24 cellular contexts compared by ENCODE assay signal in the genomic region with DNA sequence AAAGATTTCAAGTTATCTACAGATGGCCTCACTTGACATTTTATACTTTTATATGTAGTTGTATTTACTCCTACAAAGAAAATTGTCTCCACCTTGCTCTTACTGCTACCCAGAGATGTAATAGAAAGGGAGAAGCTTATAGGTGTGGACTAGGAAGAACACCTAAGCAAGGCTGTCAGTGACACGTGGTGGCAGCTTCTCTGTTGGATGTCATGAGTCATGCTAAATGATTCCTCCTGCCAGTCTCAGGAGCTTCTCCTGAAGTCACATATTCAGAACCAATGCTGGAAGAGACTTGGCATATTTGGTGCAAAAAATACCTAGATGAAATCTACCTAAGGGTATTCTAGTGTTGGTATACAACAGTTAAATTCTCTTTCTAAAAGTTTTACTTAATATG.
DNase-seq lines count a peak whose midpoint lies in the region; ATAC-seq, FAIRE-seq and TF ChIP-seq lines count a peak whose summit lies in the region.
"Had no signal": no experiment of that assay in that cellular context is flagged by ENCODE, and none has a peak within 500 bp of the region (broad histone marks: within the 10 kb centered on the region; RNA-seq: fewer than 3 reads in every experiment).

No MANE protein-coding gene starts in this region.

- H3K27ac Mint-ChIP-seq in effector memory CD8-positive, alpha-beta T cell, result no peak overlapping the region
- H3K27ac Mint-ChIP-seq: B cell; CD4-positive, CD25-positive, alpha-beta regulatory T cell; CD8-positive, alpha-beta T cell; GM23338; H9 had no signal

- no peak overlapping the region for H3K9ac ChIP-seq in kidney (ENCODE audit: low read length in 2 of 2)
- H3K9ac ChIP-seq: BLaER1 had no signal

- no peaks in the 10 kb centered on the region for H3K27me3 Mint-ChIP-seq in effector memory CD8-positive, alpha-beta T cell
- H3K27me3 Mint-ChIP-seq: B cell; CD4-positive, CD25-positive, alpha-beta regulatory T cell had no signal

- no peaks in the 10 kb centered on the region for H3K36me3 Mint-ChIP-seq in effector memory CD8-positive, alpha-beta T cell (ENCODE audit: insufficient read depth)
- H3K36me3 Mint-ChIP-seq: CD4-positive, CD25-positive, alpha-beta regulatory T cell; CD8-positive, alpha-beta T cell had no signal

- no peaks in the 10 kb centered on the region for H3K9me3 ChIP-seq in kidney (ENCODE audit: control insufficient read depth in 1 of 2, low read length in 2 of 2)
- H3K9me3 ChIP-seq: BLaER1, Caco-2 had no signal

- intact Hi-C loops in kidney (cut with DNase I), result no loop called here

- no peaks in the 10 kb centered on the region for H3K4me1 Mint-ChIP-seq in effector memory CD8-positive, alpha-beta T cell (ENCODE audit: low read depth in 2 of 2)
- H3K4me1 Mint-ChIP-seq: B cell; CD4-positive, CD25-positive, alpha-beta regulatory T cell; GM23338; H9 had no signal

- TF ChIP-seq CTCF in epithelial cell of esophagus (IDR thresholded peaks at IDR 0.05; ENCODE audit: insufficient read depth, low read depth, low read length, missing control alignments) (no peak), kidney (IDR thresholded peaks at IDR 0.05; ENCODE audit: borderline replicate concordance, extremely low read depth, insufficient read depth) (no peak)

- peaks cover under 1 to 3% of the 10 kb centered on the region in 2 donors for H3K9me3 Mint-ChIP-seq in effector memory CD8-positive, alpha-beta T cell

- H3K4me3 ChIP-seq in epithelial cell of esophagus (ENCODE audit: low read length) (no peak overlapping the region), kidney (ENCODE audit: low read length in 2 of 2) (no peak overlapping the region)
- H3K4me3 ChIP-seq: BLaER1, GM23338 had no signal

- no peak for FAIRE-seq in urothelium cell line (lab: Jason Lieb, UNC)
- no peak for FAIRE-seq in kidney (lab: Jason Lieb, UNC)
- FAIRE-seq: A204.1, GM12891, GM18507 had no signal

- no peak overlapping the region for H3K4me3 Mint-ChIP-seq in effector memory CD8-positive, alpha-beta T cell
- H3K4me3 Mint-ChIP-seq: B cell; CD4-positive, CD25-positive, alpha-beta regulatory T cell; CD8-positive, alpha-beta T cell; GM23338; H9 had no signal

- no peaks in the 10 kb centered on the region for H3K36me3 ChIP-seq in kidney (ENCODE audit: control insufficient read depth in 1 of 2, insufficient read depth in 2 of 2, low read length in 2 of 2)
- H3K36me3 ChIP-seq: BLaER1 had no signal

- ATAC-seq in effector memory CD8-positive, alpha-beta T cell (replicated peaks), result no peak
- ATAC-seq: CD8-positive, alpha-beta T cell; GM23338; HCT116 had no signal

- DNase-seq in DMS53 (lab: John Stamatoyannopoulos, UW) (peak; percentile 4), DMS53 treated with DMSO at 0.1 percent for 48 hours (lab: John Stamatoyannopoulos, UW; ENCODE audit: unreplicated experiment) (no peak), epithelial cell of esophagus (ENCODE audit: low read depth) (peak; percentile 17), islet precursor cell (peak; percentile 45), urothelium cell line (ENCODE audit: low spot score) (peak; percentile 4), epidermal melanocyte (ENCODE audit: insufficient read length, low spot score) (no peak), kidney (no peak)
- no peak for DNase-seq in effector memory CD8-positive, alpha-beta T cell
- DNase-seq: Caco-2; CD4-positive, CD25-positive, alpha-beta regulatory T cell; CD8-positive, alpha-beta T cell; DMS153; DMS79 treated with DMSO at 0.1 percent for 48 hours; GF-D8; H9 had no signal

- no peaks in the 10 kb centered on the region for H3K4me1 ChIP-seq in kidney (ENCODE audit: control insufficient read depth in 1 of 2, insufficient read depth in 1 of 2, low read depth in 1 of 2, low read length in 2 of 2)
- H3K4me1 ChIP-seq: BLaER1, Caco-2 had no signal

- no peak overlapping the region for H3K27ac ChIP-seq in kidney (ENCODE audit: low read depth in 2 of 2, low read length in 2 of 2)
- H3K27ac ChIP-seq: 22Rv1, BLaER1, C4-2B had no signal

Comparison
In these comparisons a context has a peak if more than half of its experiments do, and no peak if none do; other contexts are left out.
1. DNase-seq: peak in DMS53 (single experiment), epithelial cell of esophagus (single experiment), islet precursor cell (single experiment) and urothelium cell line (single experiment); none in DMS53 treated with DMSO at 0.1 percent for 48 hours (single experiment), epidermal melanocyte (single experiment), kidney (single experiment) and effector memory CD8-positive, alpha-beta T cell (0 of 3).